In genomic region chr4:81324594-81324993, GRCh38 we compare ENCODE assay signal across 5 cellular contexts.
DNase-seq lines count a peak whose midpoint lies in the region; ATAC-seq, FAIRE-seq and TF ChIP-seq lines count a peak whose summit lies in the region.
"Not testable (repeated sequence)": the region's sequence is repeated elsewhere in the genome, so short reads cannot be mapped to it uniquely, and the experiment has no call there.

No MANE protein-coding gene starts in this region.

- TF ChIP-seq RAD21 in A549 (conservative IDR thresholded peaks at IDR 0.05 in 1 of 2, IDR thresholded peaks at IDR 0.05 in 1 of 2); IMR-90 (IDR thresholded peaks at IDR 0.05; ENCODE audit: low read length); K562 (CRISPR knock-in tag; conservative IDR thresholded peaks at IDR 0.05 in 1 of 2, IDR thresholded peaks at IDR 0.05 in 1 of 2); HepG2 (CRISPR knock-in tag; IDR thresholded peaks at IDR 0.05): not testable (repeated sequence)

- H3K4me1 ChIP-seq in A549; IMR-90 (ENCODE audit: control insufficient read depth, insufficient read depth, low read length); K562 (replicated peaks in 1 of 2; ENCODE audit: control insufficient read depth in 2 of 2, insufficient read depth in 2 of 2, low read length in 2 of 2); HepG2 (ENCODE audit: insufficient read depth, low read length): not testable (repeated sequence)

- not testable (repeated sequence) for H3K4me3 ChIP-seq in A549; IMR-90 (ENCODE audit: insufficient read depth, low read depth, low read length); K562; HepG2 (replicated peaks in 1 of 3; ENCODE audit: insufficient read depth in 1 of 3, low read depth in 2 of 3, low read length in 3 of 3)

- not testable (repeated sequence) for H3K9me3 ChIP-seq in A549; IMR-90 (ENCODE audit: control insufficient read depth, insufficient read depth, low read length); K562 (replicated peaks; ENCODE audit: control insufficient read depth, insufficient read depth, low read depth, low read length); HepG2 (ENCODE audit: low read length)

- H3K36me3 Mint-ChIP-seq in progenitor cell of endocrine pancreas (ENCODE audit: insufficient read depth), result not testable (repeated sequence)

- not testable (repeated sequence) for H2BK20ac ChIP-seq in IMR-90 (ENCODE audit: low read depth, low read length)

- not testable (repeated sequence) for ATAC-seq in A549; IMR-90 (ENCODE audit: low read depth); K562; HepG2

- TF ChIP-seq CTCF in A549 (IDR thresholded peaks at IDR 0.05); IMR-90 (conservative IDR thresholded peaks at IDR 0.05; ENCODE audit: low read depth, low read length); K562 (IDR thresholded peaks at IDR 0.05 in 2 of 3, conservative IDR thresholded peaks at IDR 0.05 in 1 of 3; ENCODE audit: insufficient read depth in 2 of 3, low read depth in 1 of 3, low read length in 3 of 3); HepG2 (CRISPR knock-in tag; IDR thresholded peaks at IDR 0.05); progenitor cell of endocrine pancreas (IDR thresholded peaks at IDR 0.05; ENCODE audit: unreplicated experiment): not testable (repeated sequence)

- TF ChIP-seq EP300 in A549 (IDR thresholded peaks at IDR 0.05); K562 (IDR thresholded peaks at IDR 0.05; ENCODE audit: low read length); HepG2 (IDR thresholded peaks at IDR 0.05; ENCODE audit: low read depth in 2 of 2, low read length in 2 of 2); HepG2 (CRISPR knock-in tag; IDR thresholded peaks at IDR 0.05; ENCODE audit: borderline replicate concordance): not testable (repeated sequence)

- dilution Hi-C loops in IMR-90 (cut with HindIII; ENCODE audit: low sequenced_read_pairs, unreplicated experiment), result not testable (repeated sequence)

- WGBS in A549 (ENCODE audit: missing lambda C conversion rate), result 6% methylated on average over 3 of the region's 3 CpGs
- no CpG with 5 or more reads among the region's 3 CpGs for WGBS in IMR-90 (ENCODE audit: extremely low coverage in 2 of 2, insufficient read length in 1 of 2), 2 experiments
- 0% methylated on average over 3 of the region's 3 CpGs for WGBS in K562 (ENCODE audit: insufficient coverage, low coverage, missing lambda C conversion rate)
- 0% methylated on average over 3 of the region's 3 CpGs for WGBS in HepG2 (ENCODE audit: low lambda C conversion rate)

- H3K27ac Mint-ChIP-seq in progenitor cell of endocrine pancreas, result peak overlapping the region; percentile 2

- H3K9me3 Mint-ChIP-seq in progenitor cell of endocrine pancreas (ENCODE audit: low read depth), result peaks cover 27% of the 10 kb centered on the region

- not testable (repeated sequence) for H3K14ac ChIP-seq in IMR-90 (replicated peaks; ENCODE audit: low read depth, low read length)

- not testable (repeated sequence) for H4K8ac ChIP-seq in IMR-90 (ENCODE audit: low read depth in 2 of 2, low read length in 2 of 2)

- not testable (repeated sequence) for H2BK15ac ChIP-seq in IMR-90 (ENCODE audit: low read depth, low read length)

- TF ChIP-seq POLR2A in A549 (IDR thresholded peaks at IDR 0.05; ENCODE audit: low read length); IMR-90 (IDR thresholded peaks at IDR 0.05; ENCODE audit: low read depth, low read length); K562 (conservative IDR thresholded peaks at IDR 0.05); HepG2 (IDR thresholded peaks at IDR 0.05; ENCODE audit: insufficient read depth in 1 of 2, low read depth in 2 of 2, low read length in 2 of 2): not testable (repeated sequence)

- H3K9me1 ChIP-seq in IMR-90 (ENCODE audit: insufficient read depth, low read length); K562 (ENCODE audit: control insufficient read depth, insufficient read depth, low read length): not testable (repeated sequence)

- DNase-seq in A549 (ENCODE audit: low read depth in 1 of 2, low spot score in 1 of 2); IMR-90; K562 (ENCODE audit: extremely low read depth in 1 of 4, low spot score in 3 of 4); HepG2 (ENCODE audit: low spot score); progenitor cell of endocrine pancreas (ENCODE audit: low spot score, unreplicated experiment): not testable (repeated sequence)

- H2AK5ac ChIP-seq in IMR-90 (ENCODE audit: low read depth, low read length), result not testable (repeated sequence)

- CTCF ChIA-PET in A549 (lab: Yijun Ruan, JAX), result interaction anchor here (0.6 kb wide), 1 partner anchor 17 kb away, joined by 3 read pairs; no protein-coding TSS in a partner anchor
- CTCF ChIA-PET in IMR-90 (lab: Yijun Ruan, JAX); K562 (lab: Yijun Ruan, JAX; ENCODE audit: low intra/inter-chr PET ratio); HepG2 (lab: Yijun Ruan, JAX; ENCODE audit: low intra/inter-chr PET ratio, low total read pairs): not testable (repeated sequence)

- not testable (repeated sequence) for H3K4ac ChIP-seq in IMR-90 (ENCODE audit: low read depth, low read length)

- not testable (repeated sequence) for H2AK9ac ChIP-seq in IMR-90 (replicated peaks; ENCODE audit: low read depth, low read length, poor library complexity)

- BruUV-seq in IMR-90 (replicated peaks; lab: Mats Ljungman, UMichigan); K562 (replicated peaks; lab: Mats Ljungman, UMichigan); HepG2 (replicated peaks; lab: Mats Ljungman, UMichigan): not testable (repeated sequence)

- not testable (repeated sequence) for FAIRE-seq in A549 (lab: Jason Lieb, UNC); K562 (lab: Jason Lieb, UNC); HepG2 (lab: Jason Lieb, UNC)

- not testable (repeated sequence) for H3K4me2 ChIP-seq in A549; IMR-90 (ENCODE audit: low read depth, low read length); K562 (ENCODE audit: insufficient read depth, low read length); HepG2 (ENCODE audit: low read depth, low read length)

- not testable (repeated sequence) for H2BK5ac ChIP-seq in IMR-90 (ENCODE audit: low read depth, low read length, poor library complexity, severe bottlenecking)

- POLR2A ChIA-PET in A549 (lab: Yijun Ruan, JAX); K562 (lab: Yijun Ruan, JAX); HepG2 (lab: Yijun Ruan, JAX): not testable (repeated sequence)
- POLR2A ChIA-PET in IMR-90 (lab: Charles Lee; ENCODE audit: unreplicated experiment), result interaction anchor here (0.6 kb wide), 1 partner anchor 295 kb away, joined by 19 read pairs; no protein-coding TSS in a partner anchor

- not testable (repeated sequence) for H3K23ac ChIP-seq in IMR-90 (ENCODE audit: low read depth, low read length)

- H3K36me3 ChIP-seq in IMR-90 (ENCODE audit: control insufficient read depth, insufficient read depth, low read length); K562 (ENCODE audit: control insufficient read depth, insufficient read depth, low read length); HepG2 (replicated peaks in 1 of 2; ENCODE audit: control insufficient read depth in 1 of 2, insufficient read depth in 2 of 2, low read length in 2 of 2): not testable (repeated sequence)

- not testable (repeated sequence) for H4K20me1 ChIP-seq in IMR-90 (ENCODE audit: insufficient read depth, low read length); K562 (replicated peaks; ENCODE audit: control insufficient read depth, insufficient read depth, low read length); HepG2 (ENCODE audit: insufficient read depth, low read length)

- not testable (repeated sequence) for H3K27me3 ChIP-seq in IMR-90 (ENCODE audit: control insufficient read depth, insufficient read depth, low read length); K562 (ENCODE audit: control insufficient read depth in 2 of 2, insufficient read depth in 2 of 2, low read length in 2 of 2); HepG2 (ENCODE audit: control insufficient read depth in 1 of 2, insufficient read depth in 2 of 2, low read length in 2 of 2)

- not testable (repeated sequence) for H3K79me2 ChIP-seq in K562 (ENCODE audit: control insufficient read depth, insufficient read depth, low read length); HepG2 (ENCODE audit: insufficient read depth, low read length)

- H3K9ac ChIP-seq in IMR-90 (ENCODE audit: low read depth, low read length); K562 (ENCODE audit: insufficient read depth in 1 of 2, low read depth in 2 of 2, low read length in 2 of 2); HepG2 (ENCODE audit: insufficient read depth, low read depth, low read length): not testable (repeated sequence)

- not testable (repeated sequence) for H2BK120ac ChIP-seq in IMR-90 (ENCODE audit: low read depth, low read length)

- H3K18ac ChIP-seq in IMR-90 (ENCODE audit: low read depth, low read length), result not testable (repeated sequence)

- H3K4me3 Mint-ChIP-seq in progenitor cell of endocrine pancreas (ENCODE audit: low read depth), result not testable (repeated sequence)

- H4K5ac ChIP-seq in IMR-90 (ENCODE audit: low read depth, low read length), result not testable (repeated sequence)

- in situ Hi-C loops in IMR-90 (cut with MboI; ENCODE audit: low sequenced_read_pairs); K562 (cut with MboI); HepG2 (cut with HindIII; ENCODE audit: extremely low pct_ligation_motif_present, low pct_unique_long_range_greater_than_20kb): not testable (repeated sequence)

- H3K4me1 Mint-ChIP-seq in progenitor cell of endocrine pancreas (ENCODE audit: low read depth), result not testable (repeated sequence)

- not testable (repeated sequence) for H2AFZ ChIP-seq in IMR-90 (replicated peaks; ENCODE audit: low read length, poor library complexity); K562 (ENCODE audit: low read depth, low read length); HepG2 (ENCODE audit: low read length)

- intact Hi-C loops in IMR-90 (cut with micrococcal nuclease); K562 (cut with micrococcal nuclease); HepG2 (cut with micrococcal nuclease; ENCODE audit: unreplicated experiment): not testable (repeated sequence)

- H3K27ac ChIP-seq in A549; IMR-90 (ENCODE audit: insufficient read depth, low read length); K562 (ENCODE audit: extremely low read depth, low read depth, low read length); HepG2 (ENCODE audit: extremely low read length, insufficient read depth, low read length): not testable (repeated sequence)

- not testable (repeated sequence) for H3K56ac ChIP-seq in IMR-90 (ENCODE audit: extremely low read depth, insufficient read depth, low read length)

- H4K91ac ChIP-seq in IMR-90 (ENCODE audit: insufficient read depth, low read depth, low read length), result not testable (repeated sequence)

- H3K27me3 Mint-ChIP-seq in progenitor cell of endocrine pancreas, result not testable (repeated sequence)

- H3K79me1 ChIP-seq in IMR-90 (ENCODE audit: low read depth in 1 of 2, low read length in 2 of 2), result not testable (repeated sequence)
